ENCODE assay signal across 32 cellular contexts in genomic region chr2:21655136-21655535, GRCh38.
"Had no signal": no experiment of that assay in that cellular context is flagged by ENCODE, and none has a peak within 500 bp of the region (broad histone marks: within the 10 kb centered on the region; RNA-seq: fewer than 3 reads in every experiment).

No MANE protein-coding gene starts in this region.

- H3K27ac ChIP-seq: adrenal gland, body of pancreas, brain microvascular endothelial cell, breast epithelium, VCaP had no signal

- DNase-seq: activated B cell treated with CpG ODN at 0.5 μM for 24 hours; activated CD4-positive, alpha-beta memory T cell treated with anti-CD3 and anti-CD28 coated beads for 36 hours; activated CD4-positive, alpha-beta T cell treated with anti-CD3 and anti-CD28 coated beads for 4 hours; activated CD4-positive, alpha-beta T cell treated with anti-CD3 and anti-CD28 coated beads, Interleukin-2, amount 10 ng/mL, durations not matched to agents 24 days and 14 days; activated CD4-positive, alpha-beta T cell treated with anti-CD3 and anti-CD28 coated beads, Interleukin-2, amount 50 U/mL, for 1 hour; activated CD4-positive, alpha-beta T cell treated with anti-CD3 and anti-CD28 coated beads, Interleukin-2, amount 50 U/mL, for 4 hours; activated CD4-positive, CD25-positive, alpha-beta regulatory T cell treated with anti-CD3 and anti-CD28 coated beads, Interleukin-2, amount 50 U/mL, for 72 hours; activated CD8-positive, alpha-beta memory T cell treated with anti-CD3 and anti-CD28 coated beads, Interleukin-2, amount 50 U/mL, for 4 hours; activated CD8-positive, alpha-beta T cell treated with anti-CD3 and anti-CD28 coated beads for 36 hours; activated effector memory CD4-positive, alpha-beta T cell treated with anti-CD3 and anti-CD28 coated beads, Interleukin-2, amount 50 U/mL, for 16 hours; activated gamma-delta T cell treated with Interleukin-2 at 50 U/mL for 16 hours; activated naive CD4-positive, alpha-beta T cell; activated naive CD4-positive, alpha-beta T cell treated with anti-CD3 and anti-CD28 coated beads for 36 hours; activated naive CD4-positive, alpha-beta T cell treated with anti-CD3 and anti-CD28 coated beads, Interleukin-2, amount 50 U/mL, for 16 hours; activated naive CD8-positive, alpha-beta T cell treated with anti-CD3 and anti-CD28 coated beads for 36 hours; activated T-cell treated with anti-CD3 and anti-CD28 coated beads for 4 hours; activated T-cell treated with anti-CD3 and anti-CD28 coated beads, Interleukin-2, amount 50 U/mL, for 1 hour; activated T-cell treated with anti-CD3 and anti-CD28 coated beads, Interleukin-2, amount 50 U/mL, for 4 hours; activated T-cell treated with anti-CD3 and anti-CD28 coated beads, Interleukin-2, amount 50 U/mL, for 72 hours; adrenal gland; amniotic stem cell; aorta; body of pancreas; brain microvascular endothelial cell; central memory CD4-positive, alpha-beta T cell; T-helper 1 cell; T-helper 2 cell; T-helper 9 cell had no signal

- H3K36me3 ChIP-seq: adrenal gland, brain microvascular endothelial cell, breast epithelium had no signal

- H3K4me3 ChIP-seq: adrenal gland, body of pancreas, breast epithelium had no signal

- H3K27me3 ChIP-seq: adrenal gland, body of pancreas, brain microvascular endothelial cell, breast epithelium had no signal

- H3K9me3 ChIP-seq: adrenal gland, body of pancreas, breast epithelium had no signal

- H3K4me1 ChIP-seq: adrenal gland, body of pancreas, breast epithelium had no signal

- ATAC-seq: activated CD8-positive, alpha-beta T cell treated with anti-CD3 and anti-CD28 coated beads for 36 hours; activated naive CD4-positive, alpha-beta T cell treated with anti-CD3 and anti-CD28 coated beads, Interleukin-2, amount 50 U/mL, for 72 hours; activated T-cell treated with anti-CD3 and anti-CD28 coated beads, Interleukin-2, amount 50 U/mL, for 4 hours; activated T-cell treated with anti-CD3 and anti-CD28 coated beads, Interleukin-2, amount 50 U/mL, for 72 hours; activated T-helper 17 cell treated with anti-CD3 and anti-CD28 coated beads, Interleukin-2, amount 50 U/mL, for 72 hours; body of pancreas had no signal
